Comparison of ENCODE assay signal across 17 cellular contexts in genomic region chr21:41317458-41317857, GRCh38. TPM values are rescaled to one million over a fixed set of nuclear protein-coding genes. Genes with fewer than 3 reads are reported as not detected.
DNase-seq lines count a peak whose midpoint lies in the region; ATAC-seq, FAIRE-seq and TF ChIP-seq lines count a peak whose summit lies in the region.
"Had no signal": no experiment of that assay in that cellular context is flagged by ENCODE, and none has a peak within 500 bp of the region (broad histone marks: within the 10 kb centered on the region; RNA-seq: fewer than 3 reads in every experiment).

No MANE protein-coding gene starts in this region.

- CTCF ChIA-PET in Caco-2 (lab: Charles Lee) (no interaction called here), H1 (lab: Charles Lee; ENCODE audit: partially characterized antibody) (interaction anchor here (0.8 to 3.8 kb wide), 3 partner anchors 34 to 52 kb away, joined by 3 to 23 read pairs (median 5); no protein-coding TSS in a partner anchor)

- H3K9me3 Mint-ChIP-seq in Caco-2 (ENCODE audit: unreplicated experiment) (no peaks in the 10 kb centered on the region), nephron (no peaks in the 10 kb centered on the region)
- no peaks in the 10 kb centered on the region for H3K9me3 Mint-ChIP-seq in activated naive CD4-positive, alpha-beta T cell treated with anti-CD3 and anti-CD28 coated beads, Interleukin-2, amount 50 U/mL, for 72 hours

- intact Hi-C loops in Caco-2 (cut with micrococcal nuclease; ENCODE audit: unreplicated experiment), result no loop called here

- no peak overlapping the region for H4K8ac ChIP-seq in H1 (ENCODE audit: extremely low read depth, insufficient read depth, low read length)

- no peak for TF ChIP-seq POLR2A in H1 (IDR thresholded peaks at IDR 0.05; ENCODE audit: control extremely low read depth in 1 of 2, low read depth in 2 of 2, low read length in 2 of 2)

- H2BK15ac ChIP-seq in H1 (ENCODE audit: low read length), result no peak overlapping the region

- no peak overlapping the region for H3K4me3 ChIP-seq in Caco-2 (ENCODE audit: low read depth, low read length)
- H3K4me3 ChIP-seq in H1 (ENCODE audit: extremely low read depth in 1 of 4, insufficient read depth in 2 of 4, low read depth in 3 of 4, low read length in 4 of 4), result peak overlapping the region in 2 of 4 experiments; percentile 46 to 67; a peak in 6 of 8 replicates
- no peak overlapping the region for H3K4me3 ChIP-seq in brain microvascular endothelial cell (ENCODE audit: low read depth, low read length)
- H3K4me3 ChIP-seq: GM12878 had no signal

- H3K27me3 Mint-ChIP-seq in Caco-2 (ENCODE audit: insufficient read depth, unreplicated experiment), result no peaks in the 10 kb centered on the region
- peaks cover 51% of the 10 kb centered on the region for H3K27me3 Mint-ChIP-seq in nephron (ENCODE audit: low read depth)

- H3K4me3 Mint-ChIP-seq in Caco-2 (ENCODE audit: unreplicated experiment) (peak overlapping the region; percentile 74), nephron (peak overlapping the region; percentile 73 to 84 (median 75))
- H3K4me3 Mint-ChIP-seq: activated CD8-positive, alpha-beta memory T cell treated with anti-CD3 and anti-CD28 coated beads, Interleukin-2, amount 10 ng/mL, durations not matched to agents 7 days and 5 days had no signal

- FAIRE-seq in H1 (lab: Jason Lieb, UNC), result no peak
- FAIRE-seq: GM12878 had no signal

- no peak for TF ChIP-seq RAD21 in H1 (IDR thresholded peaks at IDR 0.05 in 1 of 2, conservative IDR thresholded peaks at IDR 0.05 in 1 of 2; ENCODE audit: low read depth in 2 of 2, low read length in 2 of 2)

- no peaks in the 10 kb centered on the region for H3K79me2 ChIP-seq in H1 (ENCODE audit: control insufficient read depth in 1 of 2, insufficient read depth in 2 of 2, low read length in 2 of 2)

- H4K91ac ChIP-seq in H1 (replicated peaks; ENCODE audit: insufficient read length, low read length), result no peak overlapping the region

- no peak overlapping the region for H3K18ac ChIP-seq in H1 (ENCODE audit: extremely low read depth, low read length)

- H3K36me3 ChIP-seq in Caco-2 (ENCODE audit: control insufficient read depth, insufficient read depth, low read length), result no peaks in the 10 kb centered on the region
- no peaks in the 10 kb centered on the region for H3K36me3 ChIP-seq in H1 (ENCODE audit: control insufficient read depth in 2 of 4, insufficient read depth in 4 of 4, low read length in 3 of 4)
- H3K36me3 ChIP-seq in brain microvascular endothelial cell (replicated peaks), result no peaks in the 10 kb centered on the region
- H3K36me3 ChIP-seq: colonic mucosa, vagina, WERI-Rb-1 had no signal

- H3K27ac Mint-ChIP-seq in Caco-2 (ENCODE audit: unreplicated experiment) (peak overlapping the region; percentile 81), nephron (no peak overlapping the region)
- no peak overlapping the region for H3K27ac Mint-ChIP-seq in activated naive CD4-positive, alpha-beta T cell treated with anti-CD3 and anti-CD28 coated beads, Interleukin-2, amount 50 U/mL, for 72 hours
- H3K27ac Mint-ChIP-seq: activated CD8-positive, alpha-beta memory T cell treated with anti-CD3 and anti-CD28 coated beads, Interleukin-2, amount 10 ng/mL, durations not matched to agents 7 days and 5 days had no signal

- no peak for ATAC-seq in HG03460 (IDR thresholded peaks at IDR 0.05; ENCODE audit: unreplicated experiment)
- no peak for ATAC-seq in activated naive CD4-positive, alpha-beta T cell treated with anti-CD3 and anti-CD28 coated beads, Interleukin-2, amount 50 U/mL, for 72 hours
- ATAC-seq: activated CD8-positive, alpha-beta memory T cell treated with anti-CD3 and anti-CD28 coated beads, Interleukin-2, amount 10 ng/mL, durations not matched to agents 7 days and 5 days; GM12878 had no signal

- H3K23me2 ChIP-seq in H1 (ENCODE audit: low read depth, low read length), result peaks cover 9% of the 10 kb centered on the region; the same call in 1 of the 2 replicates

- TF ChIP-seq EP300 in H1 (IDR thresholded peaks at IDR 0.05; ENCODE audit: borderline replicate concordance in 1 of 2, low read depth in 2 of 2, low read length in 2 of 2), result no peak

- H3K79me1 ChIP-seq in H1 (ENCODE audit: low read depth, low read length), result no peaks in the 10 kb centered on the region

- no peak overlapping the region for H3K9ac ChIP-seq in H1 (replicated peaks in 1 of 4; ENCODE audit: extremely low read depth in 1 of 4, low read depth in 3 of 4, low read length in 3 of 4)
- H3K9ac ChIP-seq: SK-N-SH had no signal

- H3K27me3 ChIP-seq in Caco-2 (replicated peaks; ENCODE audit: control insufficient read depth, insufficient read depth, low read length) (no peaks in the 10 kb centered on the region), H1 (replicated peaks in 1 of 4; ENCODE audit: control insufficient read depth in 3 of 4, extremely low read depth in 1 of 4, insufficient read depth in 3 of 4, low read length in 3 of 4) (peaks cover 0 to 16% (median 10%) of the 10 kb centered on the region in 4 experiments; a peak in 6 of 7 replicates), brain microvascular endothelial cell (replicated peaks) (peaks cover 13% of the 10 kb centered on the region)

- no peak overlapping the region for H3K27ac ChIP-seq in H1 (ENCODE audit: low read depth, low read length)
- no peak overlapping the region for H3K27ac ChIP-seq in brain microvascular endothelial cell
- H3K27ac ChIP-seq: colonic mucosa, vagina, WERI-Rb-1 had no signal

- TF ChIP-seq CTCF in Caco-2 (IDR thresholded peaks at IDR 0.05; ENCODE audit: insufficient read depth in 1 of 2, low read depth in 1 of 2, low read length in 1 of 2, severe bottlenecking in 1 of 2, unreplicated experiment in 1 of 2) (no peak), H1 (IDR thresholded peaks at IDR 0.05; ENCODE audit: control extremely low read depth in 1 of 3, insufficient read depth in 1 of 3, low read depth in 1 of 3, low read length in 3 of 3) (no peak), nephron (IDR thresholded peaks at IDR 0.05; ENCODE audit: unreplicated experiment in 3 of 3) (no peak), brain microvascular endothelial cell (IDR thresholded peaks at IDR 0.05; ENCODE audit: low read depth, low read length, missing control alignments) (no peak)

- H3K4me2 ChIP-seq in H1 (ENCODE audit: insufficient read depth in 1 of 2, low read depth in 2 of 2, low read length in 2 of 2), result peak overlapping the region; percentile 63 to 82
- H3K4me2 ChIP-seq: SK-N-SH had no signal

- no peak overlapping the region for H3K23ac ChIP-seq in H1 (ENCODE audit: insufficient read length)

- no peak for DNase-seq in Caco-2
- peak; percentile 14 for DNase-seq in NCI-H146 treated with DMSO at 0.1 percent for 48 hours (lab: John Stamatoyannopoulos, UW; ENCODE audit: unreplicated experiment)
- DNase-seq in H1 (ENCODE audit: low read depth in 1 of 2, low spot score in 2 of 2), result no peak
- no peak for DNase-seq in brain microvascular endothelial cell
- no peak for DNase-seq in activated naive CD4-positive, alpha-beta T cell treated with anti-CD3 and anti-CD28 coated beads, Interleukin-2, amount 50 U/mL, for 72 hours (ENCODE audit: low spot score in 2 of 2)
- DNase-seq in cerebellar nuclear complex (lab: John Stamatoyannopoulos, UW), result no peak
- DNase-seq: activated CD8-positive, alpha-beta memory T cell treated with anti-CD3 and anti-CD28 coated beads, Interleukin-2, amount 10 ng/mL, durations not matched to agents 7 days and 5 days; colonic mucosa; mesenchymal stem cell; NCI-H1694 treated with DMSO at 0.1 percent for 48 hours; posterior cingulate gyrus; WERI-Rb-1 had no signal

- BruUV-seq in Caco-2 (replicated peaks; lab: Mats Ljungman, UMichigan), result no TSS peak

- H3K4me1 Mint-ChIP-seq in Caco-2 (ENCODE audit: low read depth, unreplicated experiment), result peaks cover 26% of the 10 kb centered on the region
- peaks cover 5% of the 10 kb centered on the region for H3K4me1 Mint-ChIP-seq in nephron

- H2AK5ac ChIP-seq in H1 (ENCODE audit: low read depth, low read length), result no peak overlapping the region; the same call in 1 of the 2 replicates

- H3K4ac ChIP-seq in H1 (replicated peaks; ENCODE audit: insufficient read length, low read depth, low read length), result no peak overlapping the region

- H3K4me1 ChIP-seq in Caco-2, result peaks cover 43% of the 10 kb centered on the region
- peaks cover 0 to 1% (median under 1%) of the 10 kb centered on the region in 4 experiments; a peak in 4 of 7 replicates for H3K4me1 ChIP-seq in H1 (replicated peaks in 1 of 4; ENCODE audit: control insufficient read depth in 3 of 4, insufficient read depth in 4 of 4, low read length in 3 of 4)
- H3K4me1 ChIP-seq: colonic mucosa had no signal

- in situ Hi-C loops in brain microvascular endothelial cell (cut with HindIII; ENCODE audit: low pct_ligation_motif_present, low sequenced_read_pairs), result no loop called here

- no peak overlapping the region for H3K56ac ChIP-seq in H1 (replicated peaks; ENCODE audit: insufficient read length, low read depth, low read length)

- no peak overlapping the region for H3K14ac ChIP-seq in H1 (ENCODE audit: insufficient read length)

- POLR2A ChIA-PET in Caco-2 (lab: Charles Lee), result no interaction called here
- POLR2A ChIA-PET in H1 (lab: Charles Lee; ENCODE audit: partially characterized antibody), result no interaction called here

- no peak overlapping the region for H2BK12ac ChIP-seq in H1 (ENCODE audit: low read depth, low read length)

- 64% methylated on average over 10 of the region's 10 CpGs; no CpG with 5 or more reads in 1 of the 2 experiments for WGBS in H1 (ENCODE audit: extremely low coverage in 1 of 2, insufficient coverage in 1 of 2, insufficient read length in 1 of 2, insufficient replicate concordance in 2 of 2, low coverage in 1 of 2, low lambda C conversion rate in 2 of 2, missing lambda C conversion rate in 1 of 2), 2 experiments

- H2BK20ac ChIP-seq in H1 (ENCODE audit: low read length), result 0 out of 2 replicates have a peak overlapping the region, but pooled peaks have one; percentile 23

- H4K5ac ChIP-seq in H1 (ENCODE audit: insufficient read length, low read depth, low read length), result no peak overlapping the region

- H3K36me3 Mint-ChIP-seq in Caco-2 (ENCODE audit: insufficient read depth, unreplicated experiment) (peaks cover 7% of the 10 kb centered on the region), nephron (ENCODE audit: low read depth) (no peaks in the 10 kb centered on the region)
- no peaks in the 10 kb centered on the region for H3K36me3 Mint-ChIP-seq in activated naive CD4-positive, alpha-beta T cell treated with anti-CD3 and anti-CD28 coated beads, Interleukin-2, amount 50 U/mL, for 72 hours
- H3K36me3 Mint-ChIP-seq: activated CD8-positive, alpha-beta memory T cell treated with anti-CD3 and anti-CD28 coated beads, Interleukin-2, amount 10 ng/mL, durations not matched to agents 7 days and 5 days had no signal

- peaks cover 0 to 2% of the 10 kb centered on the region in 2 experiments for H4K20me1 ChIP-seq in H1 (replicated peaks in 1 of 2; ENCODE audit: control insufficient read depth in 1 of 2, insufficient read depth in 2 of 2, low read length in 2 of 2)

- H2AFZ ChIP-seq in H1 (ENCODE audit: low read length), result no peak overlapping the region

- H2BK5ac ChIP-seq in H1 (ENCODE audit: low read depth, low read length), result no peak overlapping the region

- H2BK120ac ChIP-seq in H1 (replicated peaks; ENCODE audit: low read depth, low read length), result no peak overlapping the region

- H3K9me3 ChIP-seq in Caco-2, result no peaks in the 10 kb centered on the region
- H3K9me3 ChIP-seq in H1 (ENCODE audit: insufficient read depth in 2 of 2, low read depth in 1 of 2, low read length in 1 of 2), result no peaks in the 10 kb centered on the region
- H3K9me3 ChIP-seq: colonic mucosa, SK-N-SH, vagina had no signal

RNA-seq across cellular contexts. Expression of gene FAM3B, which starts 0.9 kb away (rescaled TPM):
- total RNA-seq in Caco-2 (2022), result 59.5 and 59.7 TPM in 2 replicates
- 2.0 and 3.1 TPM in 2 replicates for total RNA-seq in H1 (2021; fragmentation: NEBNext Ultra II Directional; extraction: Animal tissue kit (Norgen Biotek cat#: 25700))
- 2.0 TPM in 2 replicates for polyA plus RNA-seq in H1 (2011; rRNA removed)
- polyA plus RNA-seq in H1 (2011; cell fraction: cytosol; rRNA removed), result 2.7 TPM
- polyA plus RNA-seq in H1 (2011; cell fraction: nucleus; rRNA removed), result 1.2 TPM
- 2.1 to 3.4 TPM (median 2.2 TPM) in 4 replicates for polyA plus RNA-seq in H1 (2012, experiment 1 of 2)
- 1.00 TPM for polyA plus RNA-seq in H1 (2012, experiment 2 of 2)
- 2.0 TPM for polyA plus RNA-seq in H1 (2013, experiment 1 of 2)
- polyA plus RNA-seq in H1 (2013, experiment 2 of 2), result 2.2 TPM
- polyA minus RNA-seq in H1 (2011; rRNA and poly(A)+ RNA removed), result 1.0 and 3.1 TPM in 2 replicates
- 1.3 TPM for polyA minus RNA-seq in H1 (2011; cell fraction: cytosol; rRNA and poly(A)+ RNA removed)
- polyA minus RNA-seq in H1 (2011; cell fraction: nucleus; rRNA and poly(A)+ RNA removed), result 1.6 TPM
- total RNA-seq in activated naive CD4-positive, alpha-beta T cell treated with anti-CD3 and anti-CD28 coated beads, Interleukin-2, amount 50 U/mL, for 72 hours, result not detected
- total RNA-seq: activated CD8-positive, alpha-beta memory T cell treated with anti-CD3 and anti-CD28 coated beads, Interleukin-2, amount 10 ng/mL, durations not matched to agents 7 days and 5 days; GM12878 had no signal
- polyA plus RNA-seq: SK-N-SH had no signal

RNA-seq across cellular contexts. Expression of gene MX2, which starts 44.4 kb away (rescaled TPM):
- total RNA-seq in Caco-2 (2022), result 0.63 and 0.84 TPM in 2 replicates
- total RNA-seq in H1 (2021; fragmentation: NEBNext Ultra II Directional; extraction: Animal tissue kit (Norgen Biotek cat#: 25700)), result 8.9 TPM in 2 replicates
- polyA plus RNA-seq in H1 (2011; rRNA removed), result 2.8 and 3.1 TPM in 2 replicates
- 3.1 TPM for polyA plus RNA-seq in H1 (2011; cell fraction: cytosol; rRNA removed)
- polyA plus RNA-seq in H1 (2011; cell fraction: nucleus; rRNA removed), result 4.0 TPM
- 3.9 to 5.5 TPM (median 4.9 TPM) in 4 replicates for polyA plus RNA-seq in H1 (2012, experiment 1 of 2)
- polyA plus RNA-seq in H1 (2012, experiment 2 of 2), result 0.91 TPM
- 3.6 TPM for polyA plus RNA-seq in H1 (2013, experiment 1 of 2)
- polyA plus RNA-seq in H1 (2013, experiment 2 of 2), result 4.0 TPM
- 4.2 and 5.6 TPM in 2 replicates for polyA minus RNA-seq in H1 (2011; rRNA and poly(A)+ RNA removed)
- polyA minus RNA-seq in H1 (2011; cell fraction: cytosol; rRNA and poly(A)+ RNA removed), result 1.5 TPM
- 6.6 TPM for polyA minus RNA-seq in H1 (2011; cell fraction: nucleus; rRNA and poly(A)+ RNA removed)
- 10 to 100 TPM in 1 of 2 donors, 1 to 10 TPM in 1; 3.6 to 79.4 TPM for total RNA-seq in activated naive CD4-positive, alpha-beta T cell treated with anti-CD3 and anti-CD28 coated beads, Interleukin-2, amount 50 U/mL, for 72 hours

Comparison
In these comparisons a context has a peak if more than half of its experiments do, and no peak if none do; other contexts are left out.
1. RNA of gene FAM3B, which starts 0.9 kb away (total RNA-seq): 59.5 to 59.7 TPM in Caco-2; 2.0 to 3.1 TPM in H1 and not detected in activated naive CD4-positive, alpha-beta T cell treated with anti-CD3 and anti-CD28 coated beads, Interleukin-2, amount 50 U/mL, for 72 hours; every median in the first group is over 10 times any median in the second.